ENCODE assay signal across 9 cellular contexts in the genomic region with DNA sequence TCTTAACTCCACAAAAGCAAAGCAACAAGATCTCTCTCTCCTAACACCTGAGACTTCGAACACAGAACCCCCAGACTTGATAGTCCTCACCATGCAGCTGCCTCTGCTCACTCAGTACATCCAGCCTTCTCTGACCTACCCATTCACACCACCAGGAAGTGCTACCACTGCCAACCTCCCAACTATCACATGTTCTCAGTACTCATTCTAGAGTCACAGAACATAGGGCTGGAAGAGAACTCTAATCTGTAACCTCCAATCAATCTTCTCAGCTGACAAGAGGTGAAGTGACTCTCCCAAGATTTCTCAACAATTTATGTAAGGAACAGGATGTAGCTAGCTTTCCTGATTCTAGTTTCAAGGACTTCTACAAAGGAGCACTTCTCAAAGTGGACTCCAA. TPM values are rescaled to one million over a fixed set of nuclear protein-coding genes. Genes with fewer than 3 reads are reported as not detected.
DNase-seq lines count a peak whose midpoint lies in the region; ATAC-seq and TF ChIP-seq lines count a peak whose summit lies in the region.
"Had no signal": no experiment of that assay in that cellular context is flagged by ENCODE, and none has a peak within 500 bp of the region (broad histone marks: within the 10 kb centered on the region; RNA-seq: fewer than 3 reads in every experiment).

No MANE protein-coding gene starts in this region.

- H3K27me3 Mint-ChIP-seq in activated T-cell treated with anti-CD3 and anti-CD28 coated beads, Interleukin-2, amount 50 U/mL, for 4 hours (ENCODE audit: low read depth): no peaks in the 10 kb centered on the region
- H3K27me3 Mint-ChIP-seq in progenitor cell of endocrine pancreas: no peaks in the 10 kb centered on the region

- in situ Hi-C loops in gastrocnemius medialis (cut with MboI; ENCODE audit: low sequenced_read_pairs in 4 of 4): loop anchor here in 2 of 4 donors (25.0 kb wide), 2 partner anchors 249 to 274 kb away; a partner anchor contains a TSS

- peak overlapping the region; percentile 5 for H3K4me3 Mint-ChIP-seq in activated T-cell treated with anti-CD3 and anti-CD28 coated beads, Interleukin-2, amount 50 U/mL, for 4 hours
- no peak overlapping the region for H3K4me3 Mint-ChIP-seq in progenitor cell of endocrine pancreas (ENCODE audit: low read depth)

- no peak overlapping the region for H3K27ac Mint-ChIP-seq in progenitor cell of endocrine pancreas

- H3K36me3 ChIP-seq in RWPE2 (ENCODE audit: low read depth) (peaks cover 45% of the 10 kb centered on the region), gastrocnemius medialis (peaks cover 0 to 29% of the 10 kb centered on the region in 2 donors)

- H3K4me3 ChIP-seq in RWPE2 (ENCODE audit: severe bottlenecking) (no peak overlapping the region), epithelial cell of proximal tubule (ENCODE audit: low read depth, low read length) (no peak overlapping the region), gastrocnemius medialis (no peak overlapping the region)

- ATAC-seq in activated T-cell treated with anti-CD3 and anti-CD28 coated beads, Interleukin-2, amount 50 U/mL, for 4 hours: no peak
- ATAC-seq in RWPE2 (ENCODE audit: low read depth) (0 out of 3 replicates have a peak, but pooled peaks have one; percentile 6), gastrocnemius medialis (peak; percentile 71 to 82)

- peaks cover 65% of the 10 kb centered on the region for H3K4me1 Mint-ChIP-seq in activated T-cell treated with anti-CD3 and anti-CD28 coated beads, Interleukin-2, amount 50 U/mL, for 4 hours (ENCODE audit: low read depth)
- H3K4me1 Mint-ChIP-seq in progenitor cell of endocrine pancreas (ENCODE audit: low read depth): peaks cover 30% of the 10 kb centered on the region

- no peaks in the 10 kb centered on the region for H3K9me3 ChIP-seq in RWPE2 (ENCODE audit: severe bottlenecking)
- H3K9me3 ChIP-seq in gastrocnemius medialis: no peaks in the 10 kb centered on the region

- no peak for DNase-seq in activated T-cell treated with anti-CD3 and anti-CD28 coated beads, Interleukin-2, amount 50 U/mL, for 4 hours
- DNase-seq in activated T-cell treated with anti-CD3 and anti-CD28 coated beads, Interleukin-2, amount 50 U/mL, for 48 hours: no peak
- no peak for DNase-seq in RWPE2 (ENCODE audit: low spot score)
- peak; percentile 58 for DNase-seq in epithelial cell of proximal tubule (ENCODE audit: low read depth)
- peak; percentile 52 to 71 for DNase-seq in gastrocnemius medialis
- no peak for DNase-seq in progenitor cell of endocrine pancreas (ENCODE audit: low spot score, unreplicated experiment)
- DNase-seq in NCI-H446 treated with DMSO at 0.1 percent for 48 hours (lab: John Stamatoyannopoulos, UW): no peak
- no peak for DNase-seq in activated CD4-positive, alpha-beta T cell treated with anti-CD3 and anti-CD28 coated beads for 4 hours

- no peak for TF ChIP-seq POLR2A in gastrocnemius medialis (IDR thresholded peaks at IDR 0.05)

- H3K27ac ChIP-seq in RWPE2 (ENCODE audit: poor library complexity, severe bottlenecking) (no peak overlapping the region), gastrocnemius medialis (peak overlapping the region; percentile 38 to 99 (median 78))

- H3K4me1 ChIP-seq in RWPE2 (ENCODE audit: insufficient read depth, poor library complexity, severe bottlenecking) (peaks cover 12% of the 10 kb centered on the region), gastrocnemius medialis (peaks cover 51 to 67% of the 10 kb centered on the region in 2 donors)

- H3K36me3 Mint-ChIP-seq in activated T-cell treated with anti-CD3 and anti-CD28 coated beads, Interleukin-2, amount 50 U/mL, for 4 hours (ENCODE audit: insufficient read depth): peaks cover 47% of the 10 kb centered on the region
- peaks cover 34% of the 10 kb centered on the region for H3K36me3 Mint-ChIP-seq in progenitor cell of endocrine pancreas (ENCODE audit: insufficient read depth)

- peaks cover 17% of the 10 kb centered on the region for H3K9me3 Mint-ChIP-seq in activated T-cell treated with anti-CD3 and anti-CD28 coated beads, Interleukin-2, amount 50 U/mL, for 4 hours
- H3K9me3 Mint-ChIP-seq in progenitor cell of endocrine pancreas (ENCODE audit: low read depth): peaks cover 14% of the 10 kb centered on the region

- TF ChIP-seq CTCF in RWPE2 (IDR thresholded peaks at IDR 0.05; ENCODE audit: poor library complexity, severe bottlenecking) (no peak), epithelial cell of proximal tubule (conservative IDR thresholded peaks at IDR 0.05; ENCODE audit: low read depth, low read length) (peak; percentile 39), gastrocnemius medialis (IDR thresholded peaks at IDR 0.05 in 4 of 5, conservative IDR thresholded peaks at IDR 0.05 in 1 of 5) (no peak), progenitor cell of endocrine pancreas (IDR thresholded peaks at IDR 0.05; ENCODE audit: unreplicated experiment) (no peak)

- intact Hi-C loops in gastrocnemius medialis (cut with DNase I; ENCODE audit: low total_unique reads): loop anchor here (5.0 kb wide), 1 partner anchor 229 kb away; no protein-coding TSS in a partner anchor

- H3K27me3 ChIP-seq in RWPE2 (ENCODE audit: insufficient read depth, poor library complexity, severe bottlenecking) (no peaks in the 10 kb centered on the region), gastrocnemius medialis (no peaks in the 10 kb centered on the region)

RNA-seq across cellular contexts. Expression of a gene that starts 3.8 kb away (rescaled TPM):
- 10 to 100 TPM; 68.4 to 80.3 (median 75.7) TPM for total RNA-seq in activated T-cell treated with anti-CD3 and anti-CD28 coated beads, Interleukin-2, amount 50 U/mL, for 4 hours
- 43.5 and 51.1 TPM in 2 replicates for total RNA-seq in epithelial cell of proximal tubule
- 10 to 100 TPM; 76.2 to 93.4 (median 77.0) TPM for total RNA-seq in gastrocnemius medialis
- total RNA-seq in progenitor cell of endocrine pancreas: 86.2 and 89.0 TPM in 2 replicates

RNA-seq across cellular contexts. Expression of a gene that starts 54.4 kb away (rescaled TPM):
- under 1 TPM in 1 of 3 donors, not detected in 2; 0.03 TPM for total RNA-seq in activated T-cell treated with anti-CD3 and anti-CD28 coated beads, Interleukin-2, amount 50 U/mL, for 4 hours
- 0.23 and 0.94 TPM in 2 replicates for total RNA-seq in epithelial cell of proximal tubule
- total RNA-seq in gastrocnemius medialis: under 1 TPM in 2 of 4 donors, not detected in 2; 0.04 to 0.07 TPM
- total RNA-seq in progenitor cell of endocrine pancreas: 21.0 and 21.2 TPM in 2 replicates
- total RNA-seq: osteocyte had no signal

Comparison
In these comparisons a context has a peak if more than half of its experiments do, and no peak if none do; other contexts are left out.
1. ATAC-seq: peak in RWPE2 (single experiment) and gastrocnemius medialis (2 of 2); none in activated T-cell treated with anti-CD3 and anti-CD28 coated beads, Interleukin-2, amount 50 U/mL, for 4 hours (0 of 2).
2. DNase-seq: peak in epithelial cell of proximal tubule (single experiment) and gastrocnemius medialis (2 of 2); none in activated T-cell treated with anti-CD3 and anti-CD28 coated beads, Interleukin-2, amount 50 U/mL, for 4 hours (single experiment), activated T-cell treated with anti-CD3 and anti-CD28 coated beads, Interleukin-2, amount 50 U/mL, for 48 hours (0 of 2), RWPE2 (single experiment), progenitor cell of endocrine pancreas (single experiment), NCI-H446 treated with DMSO at 0.1 percent for 48 hours (single experiment) and activated CD4-positive, alpha-beta T cell treated with anti-CD3 and anti-CD28 coated beads for 4 hours (0 of 2).
3. RNA of a gene that starts 54.4 kb away (total RNA-seq): 21.0 to 21.2 TPM in progenitor cell of endocrine pancreas; 0.23 to 0.94 TPM in epithelial cell of proximal tubule, 0.04 to 0.07 TPM in gastrocnemius medialis and 0.03 TPM in activated T-cell treated with anti-CD3 and anti-CD28 coated beads, Interleukin-2, amount 50 U/mL, for 4 hours; every median in the first group is over 10 times any median in the second.